2 cellular contexts compared by ENCODE assay signal in genomic region chr5:34497031-34497808, GRCh38.
TF ChIP-seq lines count a peak whose summit lies in the region.

No MANE protein-coding gene starts in this region.

TF ChIP-seq in IMR-90, 13 proteins besides CTCF, POLR2A, EP300 and RAD21 (continued from another document):
- TF ChIP-seq USF2 (IDR thresholded peaks at IDR 0.05; ENCODE audit: low read depth, low read length) (no peak), BHLHE40 (IDR thresholded peaks at IDR 0.05; ENCODE audit: low read depth, low read length) (no peak), RCOR1 (IDR thresholded peaks at IDR 0.05; ENCODE audit: insufficient replicate concordance, low read length) (no peak), ELK1 (IDR thresholded peaks at IDR 0.05; ENCODE audit: borderline replicate concordance, low read depth, low read length) (no peak), MXI1 (IDR thresholded peaks at IDR 0.05; ENCODE audit: borderline replicate concordance, low read depth, low read length) (no peak), FOS (IDR thresholded peaks at IDR 0.05; ENCODE audit: low read depth, low read length) (no peak), CEBPB (IDR thresholded peaks at IDR 0.05; ENCODE audit: low read depth, low read length) (no peak), SMC3 (IDR thresholded peaks at IDR 0.05; ENCODE audit: low read depth, low read length) (no peak), RFX5 (IDR thresholded peaks at IDR 0.05; ENCODE audit: low read depth, low read length) (no peak)

TF ChIP-seq in GM12878, 131 proteins besides CTCF, POLR2A, EP300 and RAD21 (continued from another document):
- TF ChIP-seq NRF1 (conservative IDR thresholded peaks at IDR 0.05; ENCODE audit: low read depth, low read length) = no peak
- no peak for TF ChIP-seq MTA3 (IDR thresholded peaks at IDR 0.05; ENCODE audit: borderline replicate concordance, low read length)
- no peak for TF ChIP-seq JUND (IDR thresholded peaks at IDR 0.05; ENCODE audit: low read depth, low read length)
- no peak for TF ChIP-seq SIX5 (IDR thresholded peaks at IDR 0.05; ENCODE audit: low read depth, low read length, severe bottlenecking)
